In genomic region chr2:86176583-86176982, GRCh38 we compare ENCODE assay signal across 1 cellular context.
TF ChIP-seq lines count a peak whose summit lies in the region.

No MANE protein-coding gene starts in this region.

TF ChIP-seq in IMR-90, 13 proteins besides CTCF, POLR2A, EP300 and RAD21:
- TF ChIP-seq FOS (IDR thresholded peaks at IDR 0.05; ENCODE audit: low read depth, low read length) (no peak), RFX5 (IDR thresholded peaks at IDR 0.05; ENCODE audit: low read depth, low read length) (no peak), USF2 (IDR thresholded peaks at IDR 0.05; ENCODE audit: low read depth, low read length) (no peak), RCOR1 (IDR thresholded peaks at IDR 0.05; ENCODE audit: insufficient replicate concordance, low read length) (no peak), BHLHE40 (IDR thresholded peaks at IDR 0.05; ENCODE audit: low read depth, low read length) (no peak), CEBPB (IDR thresholded peaks at IDR 0.05; ENCODE audit: low read depth, low read length) (no peak)
